In the genomic region with DNA sequence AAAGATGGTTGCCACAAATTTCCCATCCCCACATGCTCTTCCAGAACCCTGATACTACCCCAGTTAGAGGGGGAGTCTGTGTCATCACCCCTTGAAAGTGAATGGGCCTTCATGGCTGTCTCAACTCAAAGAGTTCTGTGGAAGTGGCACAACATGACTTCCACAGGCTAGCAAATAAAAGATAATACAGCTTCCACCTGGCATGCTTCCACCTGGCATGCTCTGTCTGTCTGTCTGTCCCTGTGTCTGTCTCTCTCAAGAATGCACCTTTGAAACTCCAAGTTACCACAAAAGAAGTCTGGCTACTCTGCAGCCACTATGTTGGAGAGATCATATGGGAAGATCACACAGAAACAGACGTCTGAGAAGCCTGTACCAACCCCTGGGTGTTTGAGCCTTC, we compare ENCODE assay signal across 1 cellular context.
TF ChIP-seq lines count a peak whose summit lies in the region.

No MANE protein-coding gene starts in this region.

TF ChIP-seq in HepG2, 621 proteins besides CTCF, POLR2A, EP300 and RAD21 (continued from another document):
- TF ChIP-seq, protein P1, sequence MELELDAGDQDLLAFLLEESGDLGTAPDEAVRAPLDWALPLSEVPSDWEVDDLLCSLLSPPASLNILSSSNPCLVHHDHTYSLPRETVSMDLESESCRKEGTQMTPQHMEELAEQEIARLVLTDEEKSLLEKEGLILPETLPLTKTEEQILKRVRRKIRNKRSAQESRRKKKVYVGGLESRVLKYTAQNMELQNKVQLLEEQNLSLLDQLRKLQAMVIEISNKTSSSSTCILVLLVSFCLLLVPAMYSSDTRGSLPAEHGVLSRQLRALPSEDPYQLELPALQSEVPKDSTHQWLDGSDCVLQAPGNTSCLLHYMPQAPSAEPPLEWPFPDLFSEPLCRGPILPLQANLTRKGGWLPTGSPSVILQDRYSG (CRISPR knock-in tag; IDR thresholded peaks at IDR 0.05), result no peak
- TF ChIP-seq, protein P2, sequence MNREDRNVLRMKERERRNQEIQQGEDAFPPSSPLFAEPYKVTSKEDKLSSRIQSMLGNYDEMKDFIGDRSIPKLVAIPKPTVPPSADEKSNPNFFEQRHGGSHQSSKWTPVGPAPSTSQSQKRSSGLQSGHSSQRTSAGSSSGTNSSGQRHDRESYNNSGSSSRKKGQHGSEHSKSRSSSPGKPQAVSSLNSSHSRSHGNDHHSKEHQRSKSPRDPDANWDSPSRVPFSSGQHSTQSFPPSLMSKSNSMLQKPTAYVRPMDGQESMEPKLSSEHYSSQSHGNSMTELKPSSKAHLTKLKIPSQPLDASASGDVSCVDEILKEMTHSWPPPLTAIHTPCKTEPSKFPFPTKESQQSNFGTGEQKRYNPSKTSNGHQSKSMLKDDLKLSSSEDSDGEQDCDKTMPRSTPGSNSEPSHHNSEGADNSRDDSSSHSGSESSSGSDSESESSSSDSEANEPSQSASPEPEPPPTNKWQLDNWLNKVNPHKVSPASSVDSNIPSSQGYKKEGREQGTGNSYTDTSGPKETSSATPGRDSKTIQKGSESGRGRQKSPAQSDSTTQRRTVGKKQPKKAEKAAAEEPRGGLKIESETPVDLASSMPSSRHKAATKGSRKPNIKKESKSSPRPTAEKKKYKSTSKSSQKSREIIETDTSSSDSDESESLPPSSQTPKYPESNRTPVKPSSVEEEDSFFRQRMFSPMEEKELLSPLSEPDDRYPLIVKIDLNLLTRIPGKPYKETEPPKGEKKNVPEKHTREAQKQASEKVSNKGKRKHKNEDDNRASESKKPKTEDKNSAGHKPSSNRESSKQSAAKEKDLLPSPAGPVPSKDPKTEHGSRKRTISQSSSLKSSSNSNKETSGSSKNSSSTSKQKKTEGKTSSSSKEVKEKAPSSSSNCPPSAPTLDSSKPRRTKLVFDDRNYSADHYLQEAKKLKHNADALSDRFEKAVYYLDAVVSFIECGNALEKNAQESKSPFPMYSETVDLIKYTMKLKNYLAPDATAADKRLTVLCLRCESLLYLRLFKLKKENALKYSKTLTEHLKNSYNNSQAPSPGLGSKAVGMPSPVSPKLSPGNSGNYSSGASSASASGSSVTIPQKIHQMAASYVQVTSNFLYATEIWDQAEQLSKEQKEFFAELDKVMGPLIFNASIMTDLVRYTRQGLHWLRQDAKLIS (CRISPR knock-in tag; IDR thresholded peaks at IDR 0.05), result no peak
- TF ChIP-seq HES4 (CRISPR knock-in tag; IDR thresholded peaks at IDR 0.05; ENCODE audit: borderline replicate concordance) (no peak), ZNF564 (CRISPR knock-in tag; IDR thresholded peaks at IDR 0.05) (no peak), FLYWCH1 (CRISPR knock-in tag; IDR thresholded peaks at IDR 0.05) (no peak), CBX1 (IDR thresholded peaks at IDR 0.05; ENCODE audit: low read depth) (no peak), GFI1 (CRISPR knock-in tag; IDR thresholded peaks at IDR 0.05; ENCODE audit: borderline replicate concordance) (no peak), ZNF605 (CRISPR knock-in tag; IDR thresholded peaks at IDR 0.05) (no peak), SP140L (CRISPR knock-in tag; IDR thresholded peaks at IDR 0.05; ENCODE audit: borderline replicate concordance) (no peak)
- TF ChIP-seq, protein P3, sequence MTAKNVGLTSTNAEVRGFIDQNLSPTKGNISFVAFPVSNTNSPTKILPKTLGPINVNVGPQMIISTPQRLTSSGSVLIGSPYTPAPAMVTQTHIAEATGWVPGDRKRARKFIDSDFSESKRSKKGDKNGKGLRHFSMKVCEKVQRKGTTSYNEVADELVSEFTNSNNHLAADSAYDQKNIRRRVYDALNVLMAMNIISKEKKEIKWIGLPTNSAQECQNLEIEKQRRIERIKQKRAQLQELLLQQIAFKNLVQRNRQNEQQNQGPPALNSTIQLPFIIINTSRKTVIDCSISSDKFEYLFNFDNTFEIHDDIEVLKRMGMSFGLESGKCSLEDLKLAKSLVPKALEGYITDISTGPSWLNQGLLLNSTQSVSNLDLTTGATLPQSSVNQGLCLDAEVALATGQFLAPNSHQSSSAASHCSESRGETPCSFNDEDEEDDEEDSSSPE (CRISPR knock-in tag; IDR thresholded peaks at IDR 0.05), result no peak
- TF ChIP-seq, protein P4, sequence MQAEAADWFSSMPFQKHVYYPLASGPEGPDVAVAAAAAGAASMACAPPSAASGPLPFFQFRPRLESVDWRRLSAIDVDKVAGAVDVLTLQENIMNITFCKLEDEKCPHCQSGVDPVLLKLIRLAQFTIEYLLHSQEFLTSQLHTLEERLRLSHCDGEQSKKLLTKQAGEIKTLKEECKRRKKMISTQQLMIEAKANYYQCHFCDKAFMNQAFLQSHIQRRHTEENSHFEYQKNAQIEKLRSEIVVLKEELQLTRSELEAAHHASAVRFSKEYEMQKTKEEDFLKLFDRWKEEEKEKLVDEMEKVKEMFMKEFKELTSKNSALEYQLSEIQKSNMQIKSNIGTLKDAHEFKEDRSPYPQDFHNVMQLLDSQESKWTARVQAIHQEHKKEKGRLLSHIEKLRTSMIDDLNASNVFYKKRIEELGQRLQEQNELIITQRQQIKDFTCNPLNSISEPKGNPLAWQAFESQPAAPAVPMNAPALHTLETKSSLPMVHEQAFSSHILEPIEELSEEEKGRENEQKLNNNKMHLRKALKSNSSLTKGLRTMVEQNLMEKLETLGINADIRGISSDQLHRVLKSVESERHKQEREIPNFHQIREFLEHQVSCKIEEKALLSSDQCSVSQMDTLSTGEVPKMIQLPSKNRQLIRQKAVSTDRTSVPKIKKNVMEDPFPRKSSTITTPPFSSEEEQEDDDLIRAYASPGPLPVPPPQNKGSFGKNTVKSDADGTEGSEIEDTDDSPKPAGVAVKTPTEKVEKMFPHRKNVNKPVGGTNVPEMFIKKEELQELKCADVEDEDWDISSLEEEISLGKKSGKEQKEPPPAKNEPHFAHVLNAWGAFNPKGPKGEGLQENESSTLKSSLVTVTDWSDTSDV (CRISPR knock-in tag; IDR thresholded peaks at IDR 0.05), result no peak
